In the genomic region with DNA sequence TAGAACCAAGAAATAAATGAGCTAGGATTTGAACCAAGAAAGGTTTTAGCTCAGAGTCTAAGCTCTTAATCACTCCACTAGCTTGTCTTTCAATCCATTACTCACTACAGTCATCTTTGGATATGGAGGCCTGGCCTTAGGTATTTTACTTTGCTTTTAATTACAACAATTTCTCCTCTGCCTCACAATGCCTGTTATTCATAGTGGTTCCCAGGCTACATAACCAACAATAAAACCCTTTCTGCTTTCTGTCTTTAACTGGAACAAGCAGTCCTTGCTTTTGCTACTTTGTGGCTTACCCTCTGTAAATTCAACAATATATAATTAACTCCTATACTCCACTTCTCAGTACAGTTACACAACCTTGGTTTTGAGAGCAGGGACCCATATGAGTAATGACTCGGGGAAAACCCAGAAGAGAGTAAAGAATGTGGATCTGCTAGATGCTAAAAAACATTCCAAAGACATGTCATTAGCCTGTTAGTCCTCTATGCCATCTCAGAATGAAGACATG, we compare ENCODE assay signal across 8 cellular contexts.
A peak's percentile ranks its signal among the peaks of the same experiment; 100 is the strongest.
DNase-seq lines count a peak whose midpoint lies in the region; ATAC-seq lines count a peak whose summit lies in the region.

No MANE protein-coding gene starts in this region.

- no peak overlapping the region for H2BK5ac ChIP-seq in neuronal stem cell (ENCODE audit: low read length)

- no peaks in the 10 kb centered on the region for H3K4me1 ChIP-seq in neuronal stem cell (ENCODE audit: control insufficient read depth in 2 of 2, insufficient read depth in 1 of 2, low read depth in 1 of 2, low read length in 2 of 2)

- no peak overlapping the region for H3K23ac ChIP-seq in neuronal stem cell (ENCODE audit: low read depth, low read length, poor library complexity)

- no peak overlapping the region for H3K4ac ChIP-seq in neuronal stem cell (ENCODE audit: low read length)

- no peak overlapping the region for H3K14ac ChIP-seq in neuronal stem cell (ENCODE audit: low read length)

- no peak overlapping the region for H2BK15ac ChIP-seq in neuronal stem cell (ENCODE audit: low read length)

- no peak overlapping the region for H3K18ac ChIP-seq in neuronal stem cell (ENCODE audit: low read length)

- ATAC-seq in GM21526 (IDR thresholded peaks at IDR 0.05; ENCODE audit: low FRiP score, unreplicated experiment): peak; percentile 61
- ATAC-seq in stimulated activated naive CD8-positive, alpha-beta T cell treated with anti-CD3 and anti-CD28 coated beads, Interleukin-15, Interleukin-2, amounts not matched to agents 100 U/mL and 50 U/mL, for 24 hours: peak; percentile 87

- peaks cover 0 to 7% of the 10 kb centered on the region in 2 donors for H3K36me3 ChIP-seq in neuronal stem cell (replicated peaks in 1 of 2; ENCODE audit: control insufficient read depth in 2 of 2, insufficient read depth in 2 of 2, low read length in 2 of 2)

- no peak overlapping the region for H4K8ac ChIP-seq in neuronal stem cell (ENCODE audit: low read depth, low read length)

- H3K4me2 ChIP-seq in neuronal stem cell (ENCODE audit: insufficient read depth, low read length, poor library complexity, severe bottlenecking): no peak overlapping the region

- no CpG with 5 or more reads among the region's 1 CpG for WGBS in neuronal stem cell (ENCODE audit: extremely low coverage in 2 of 2, insufficient read length in 2 of 2, insufficient replicate concordance in 1 of 2), 2 donors

- no peak overlapping the region for H3K9ac ChIP-seq in neuronal stem cell (ENCODE audit: low read depth, low read length, poor library complexity)

- H3K4me3 ChIP-seq in neuronal stem cell (ENCODE audit: low read length in 2 of 2): no peak overlapping the region

- no peak overlapping the region for H2AFZ ChIP-seq in neuronal stem cell (ENCODE audit: low read length)

- no peak overlapping the region for H2BK12ac ChIP-seq in neuronal stem cell (ENCODE audit: low read length)

- no peaks in the 10 kb centered on the region for H3K27me3 ChIP-seq in neuronal stem cell (ENCODE audit: control insufficient read depth in 3 of 3, insufficient read depth in 3 of 3, low read depth in 1 of 3, low read length in 3 of 3)

- H3K27ac ChIP-seq in epithelial cell of prostate (peak overlapping the region; percentile 79), neuronal stem cell (replicated peaks; ENCODE audit: low read length) (no peak overlapping the region)

- no peak overlapping the region for H2AK5ac ChIP-seq in neuronal stem cell (ENCODE audit: low read depth, low read length)

- peaks cover 0 to 3% of the 10 kb centered on the region in 2 donors for H3K9me3 ChIP-seq in neuronal stem cell (replicated peaks in 1 of 2; ENCODE audit: control insufficient read depth in 2 of 2, insufficient read depth in 1 of 2, low read depth in 1 of 2, low read length in 2 of 2)

- no peak overlapping the region for H4K91ac ChIP-seq in neuronal stem cell (ENCODE audit: low read depth, low read length, poor library complexity)

- H3K79me1 ChIP-seq in neuronal stem cell (ENCODE audit: low read depth, low read length): no peaks in the 10 kb centered on the region

- H2BK120ac ChIP-seq in neuronal stem cell (ENCODE audit: low read depth, low read length): no peak overlapping the region

- DNase-seq in Daoy (ENCODE audit: low read depth) (peak; percentile 49), HT1080 (ENCODE audit: low read depth) (peak; percentile 62), epithelial cell of prostate (ENCODE audit: low read depth, low spot score) (peak; percentile 64), putamen (ENCODE audit: low spot score) (no peak), neuronal stem cell (ENCODE audit: low spot score) (no peak), NCI-H446 treated with DMSO at 0.1 percent for 48 hours (lab: John Stamatoyannopoulos, UW) (no peak)
- no peak for DNase-seq in stimulated activated naive CD8-positive, alpha-beta T cell treated with anti-CD3 and anti-CD28 coated beads, Interleukin-15, Interleukin-2, amounts not matched to agents 100 U/mL and 50 U/mL, for 24 hours

Comparison
In these comparisons a context has a peak if more than half of its experiments do, and no peak if none do; other contexts are left out.
1. DNase-seq: peak in Daoy (single experiment), HT1080 (single experiment) and epithelial cell of prostate (single experiment); none in stimulated activated naive CD8-positive, alpha-beta T cell treated with anti-CD3 and anti-CD28 coated beads, Interleukin-15, Interleukin-2, amounts not matched to agents 100 U/mL and 50 U/mL, for 24 hours (single experiment), putamen (single experiment), neuronal stem cell (single experiment) and NCI-H446 treated with DMSO at 0.1 percent for 48 hours (single experiment).